In the genomic region with DNA sequence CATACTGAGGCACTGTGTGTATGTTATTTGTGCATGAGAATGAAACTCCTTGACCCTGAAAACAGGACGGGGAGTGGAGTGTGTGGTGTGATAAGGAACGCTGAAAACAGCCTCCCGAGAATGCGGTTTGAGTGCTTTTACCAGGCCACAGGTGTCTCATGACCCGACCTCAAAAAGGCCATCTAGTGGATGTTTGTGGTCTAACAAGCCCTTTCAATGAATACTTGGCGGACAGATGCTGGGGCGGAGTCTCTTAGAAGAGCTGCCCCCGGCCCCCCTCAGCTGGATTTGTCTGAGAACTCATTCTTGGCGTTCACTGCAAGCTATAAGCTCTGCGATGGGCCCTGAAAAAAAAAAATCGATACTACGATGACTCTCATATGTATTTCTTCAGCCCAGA, we compare ENCODE assay signal across 12 cellular contexts. TPM values are rescaled to one million over a fixed set of nuclear protein-coding genes. Genes with fewer than 3 reads are reported as not detected.
DNase-seq lines count a peak whose midpoint lies in the region; ATAC-seq, FAIRE-seq and TF ChIP-seq lines count a peak whose summit lies in the region.
"Not testable (repeated sequence)": the region's sequence is repeated elsewhere in the genome, so short reads cannot be mapped to it uniquely, and the experiment has no call there.
"Had no signal": no experiment of that assay in that cellular context is flagged by ENCODE, and none has a peak within 500 bp of the region (broad histone marks: within the 10 kb centered on the region; RNA-seq: fewer than 3 reads in every experiment).

No MANE protein-coding gene starts in this region.

- not testable (repeated sequence) for TF ChIP-seq RAD21 in GM12878 (IDR thresholded peaks at IDR 0.05; ENCODE audit: insufficient read depth, low read depth, low read length)

- not testable (repeated sequence) for H3K27me3 ChIP-seq in PC-3 (ENCODE audit: low read length); GM12878 (replicated peaks in 1 of 2; ENCODE audit: control insufficient read depth in 2 of 2, insufficient read depth in 2 of 2, low read length in 1 of 2)

- not testable (repeated sequence) for H3K4me2 ChIP-seq in PC-3 (ENCODE audit: low read length); GM12878 (ENCODE audit: control insufficient read depth, insufficient read depth)

- TF ChIP-seq CTCF in PC-3 (conservative IDR thresholded peaks at IDR 0.05; ENCODE audit: low read depth, low read length); GM12878 (IDR thresholded peaks at IDR 0.05 in 2 of 3, conservative IDR thresholded peaks at IDR 0.05 in 1 of 3; ENCODE audit: control insufficient read depth in 2 of 3, extremely low read depth in 1 of 3, insufficient read depth in 1 of 3, low read depth in 3 of 3, low read length in 3 of 3): not testable (repeated sequence)

- CTCF ChIA-PET in PC-3 (lab: Charles Lee); GM12878 (lab: Yijun Ruan, JAX): not testable (repeated sequence)

- not testable (repeated sequence) for H4K20me1 ChIP-seq in PC-3 (ENCODE audit: low read length); GM12878 (ENCODE audit: control insufficient read depth, insufficient read depth)

- H2AFZ ChIP-seq in PC-3 (ENCODE audit: low read length); GM12878 (ENCODE audit: control insufficient read depth, low read depth, low read length): not testable (repeated sequence)

- not testable (repeated sequence) for H3K79me2 ChIP-seq in PC-3 (ENCODE audit: low read length); GM12878 (ENCODE audit: control insufficient read depth, insufficient read depth, low read length)

- RAD21 ChIA-PET in GM12878 (lab: Charles Lee; ENCODE audit: unreplicated experiment), result not testable (repeated sequence)

- peak; percentile 56 for ATAC-seq in GM18498 (IDR thresholded peaks at IDR 0.05; ENCODE audit: unreplicated experiment)
- peak; percentile 60 for ATAC-seq in GM19023 (IDR thresholded peaks at IDR 0.05; ENCODE audit: unreplicated experiment)
- peak; percentile 72 for ATAC-seq in GM21576 (IDR thresholded peaks at IDR 0.05; ENCODE audit: unreplicated experiment)
- peak; percentile 64 for ATAC-seq in HG02852 (IDR thresholded peaks at IDR 0.05; ENCODE audit: unreplicated experiment)
- 0 out of 2 replicates have a peak, but pooled peaks have one; percentile 37 for ATAC-seq in PC-3
- ATAC-seq in GM12878, result peak; percentile 83
- ATAC-seq in naive B cell (ENCODE audit: low read depth in 2 of 2), result peak; percentile 57 to 60

- SMC1A ChIA-PET in GM12878 (lab: Charles Lee; ENCODE audit: uncharacterized antibody, unreplicated experiment), result not testable (repeated sequence)

- H3F3A ChIP-seq in PC-3 (ENCODE audit: low read length, unreplicated experiment), result not testable (repeated sequence)

- DNase-seq in PC-3; GM12878 (ENCODE audit: low read depth, low spot score); naive B cell: not testable (repeated sequence)

- not testable (repeated sequence) for H3K27ac Mint-ChIP-seq in naive B cell

- no CpG with 5 or more reads among the region's 12 CpGs for WGBS in GM12878 (ENCODE audit: insufficient coverage, insufficient replicate concordance, low lambda C conversion rate, missing lambda C conversion rate)

- H3K27me3 Mint-ChIP-seq in naive B cell, result not testable (repeated sequence)

- not testable (repeated sequence) for FAIRE-seq in GM12878 (lab: Jason Lieb, UNC)

- H3K9me3 Mint-ChIP-seq in naive B cell, result not testable (repeated sequence)

- not testable (repeated sequence) for H3K27ac ChIP-seq in PC-3 (ENCODE audit: low read length); GM12878 (ENCODE audit: control insufficient read depth, insufficient read depth)

- H3K4me1 ChIP-seq in PC-3 (ENCODE audit: insufficient read depth, low read length); GM12878 (ENCODE audit: control insufficient read depth, insufficient read depth, low read length): not testable (repeated sequence)

- not testable (repeated sequence) for H3K4me3 ChIP-seq in PC-3 (ENCODE audit: low read length); GM12878

- not testable (repeated sequence) for H3K9me3 ChIP-seq in PC-3 (ENCODE audit: low read length); GM12878 (replicated peaks; ENCODE audit: control insufficient read depth, insufficient read depth, low read length)

- in situ Hi-C loops in GM12878 (cut with MboI), result not testable (repeated sequence)

- H3K4me1 Mint-ChIP-seq in naive B cell, result not testable (repeated sequence)

- not testable (repeated sequence) for BruUV-seq in PC-3 (replicated peaks; lab: Mats Ljungman, UMichigan); GM12878 (replicated peaks; lab: Mats Ljungman, UMichigan)

- POLR2A ChIA-PET in PC-3 (lab: Charles Lee; ENCODE audit: unreplicated experiment); GM12878 (lab: Charles Lee): not testable (repeated sequence)

- H3K36me3 ChIP-seq in PC-3 (ENCODE audit: low read depth, low read length); GM12878 (ENCODE audit: control insufficient read depth in 2 of 2, insufficient read depth in 2 of 2, low read length in 1 of 2): not testable (repeated sequence)

- H3K9me2 ChIP-seq in PC-3 (replicated peaks; ENCODE audit: low read length), result not testable (repeated sequence)

- H3K36me3 Mint-ChIP-seq in naive B cell, result not testable (repeated sequence)

- not testable (repeated sequence) for TF ChIP-seq POLR2A in GM12878 (IDR thresholded peaks at IDR 0.05; ENCODE audit: low read depth, low read length)

- not testable (repeated sequence) for H3K4me3 Mint-ChIP-seq in naive B cell

- TF ChIP-seq EP300 in GM12878 (IDR thresholded peaks at IDR 0.05; ENCODE audit: borderline replicate concordance in 1 of 2, control insufficient read depth in 1 of 2, low read depth in 2 of 2, low read length in 2 of 2), result not testable (repeated sequence)

- intact Hi-C loops in PC-3 (cut with micrococcal nuclease); GM12878 (cut with micrococcal nuclease; ENCODE audit: unreplicated experiment): not testable (repeated sequence)

- not testable (repeated sequence) for H3K9ac ChIP-seq in PC-3 (ENCODE audit: low read length); GM12878 (ENCODE audit: control insufficient read depth, insufficient read depth, low read length)

RNA-seq across cellular contexts. Expression of a gene that starts 15.2 kb away (rescaled TPM):
- not detected in 2 replicates for total RNA-seq in PC-3 (2014; rRNA removed)
- total RNA-seq in GM12878 (2013; cell fraction: nucleolus; rRNA removed), result not detected in 2 replicates
- total RNA-seq in GM12878 (2014; rRNA removed), result not detected in 2 replicates
- not detected in 2 replicates for total RNA-seq in GM12878 (2014; rRNA removed; fragmentation: Illumina TruSeq; extraction: Trizol)
- total RNA-seq in GM12878 (2021), result not detected in 2 replicates
- not detected for polyA plus RNA-seq in GM12878 (2011; ENCODE audit: low read depth)
- not detected in 2 replicates for polyA plus RNA-seq in GM12878 (2011; rRNA removed)
- not detected in 2 replicates for polyA plus RNA-seq in GM12878 (2011; cell fraction: cytosol; rRNA removed)
- polyA plus RNA-seq in GM12878 (2011; cell fraction: nucleus; rRNA removed), result not detected in 2 replicates
- polyA plus RNA-seq in GM12878 (2012), result not detected in 2 replicates
- not detected in 2 replicates for polyA plus RNA-seq in GM12878 (2014; fragmentation: Illumina TruSeq; extraction: Trizol)
- polyA plus RNA-seq in GM12878 (2014; fragmentation: Nextera tagmentation; extraction: Ambion mirVana), result not detected
- 0.27 TPM in 1 of 2 replicates, not detected in the other for polyA plus RNA-seq in GM12878 (2014; rRNA removed)
- not detected for polyA plus RNA-seq in GM12878 (2016; fragmentation: Nextera tagmentation; extraction: Ambion mirVana)
- polyA minus RNA-seq in GM12878 (2011; rRNA and poly(A)+ RNA removed), result not detected in 2 replicates
- not detected in 2 replicates for polyA minus RNA-seq in GM12878 (2011; cell fraction: cytosol; rRNA and poly(A)+ RNA removed)
- not detected in 2 replicates for polyA minus RNA-seq in GM12878 (2011; cell fraction: nucleus; rRNA and poly(A)+ RNA removed)
- not detected for polyA plus RNA-seq in naive B cell (ENCODE audit: low read depth in 6 of 6)
- total RNA-seq: H9, HT1080, LHCN-M2, SJSA1 had no signal
- polyA plus RNA-seq: IgD-negative memory B cell had no signal
